In the genomic region with DNA sequence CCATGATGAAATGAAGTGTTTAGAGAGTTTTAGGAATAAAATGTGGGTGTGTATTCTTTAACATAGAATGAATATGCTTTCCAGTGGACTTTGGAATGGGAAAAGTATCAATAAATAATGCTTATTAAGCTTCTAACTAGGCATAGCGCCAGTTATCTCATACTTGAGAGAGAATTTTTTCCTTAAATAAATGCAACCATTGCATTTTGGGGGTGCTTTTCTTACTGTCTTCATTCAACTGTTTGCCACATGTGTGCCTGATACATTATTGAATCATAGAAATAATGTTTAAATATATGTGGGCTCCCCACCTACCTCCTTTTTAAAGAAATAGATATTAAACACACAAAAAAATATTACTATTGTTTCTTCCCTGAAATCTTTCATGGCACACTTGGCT, we compare ENCODE assay signal across 25 cellular contexts.
"Had no signal": no experiment of that assay in that cellular context is flagged by ENCODE, and none has a peak within 500 bp of the region (broad histone marks: within the 10 kb centered on the region; RNA-seq: fewer than 3 reads in every experiment).

No MANE protein-coding gene starts in this region.

- FAIRE-seq: urothelium cell line had no signal

- H3K9ac ChIP-seq: neural progenitor cell, parathyroid adenoma had no signal

- H3K27ac ChIP-seq: ovary, parathyroid adenoma, psoas muscle, skin epidermis, stomach, thoracic aorta, thyroid gland, tibial nerve, upper lobe of left lung, vagina had no signal

- H3K79me2 ChIP-seq: parathyroid adenoma had no signal

- H3K36me3 ChIP-seq: neural progenitor cell, ovary, stomach, thoracic aorta, thyroid gland, tibial nerve, upper lobe of left lung, vagina had no signal

- H3K9me3 ChIP-seq: ovary, psoas muscle, stomach, thoracic aorta, thyroid gland, tibial nerve, upper lobe of left lung, vagina had no signal

- DNase-seq: natural killer cell; occipital lobe; ovary; posterior cingulate gyrus; psoas muscle; right cardiac atrium; stimulated activated CD4-positive, alpha-beta T cell treated with anti-CD3 and anti-CD28 coated beads, Interleukin-15, amount 100 ng/mL, for 24 hours; stimulated activated CD4-positive, alpha-beta T cell treated with anti-CD3 and anti-CD28 coated beads, Interleukin-2, amount 100 ng/mL, for 24 hours; stimulated activated CD4-positive, alpha-beta T cell treated with anti-CD3 and anti-CD28 coated beads, Interleukin-2, amount 100 ng/mL, for 48 hours; stimulated activated CD4-positive, alpha-beta T cell treated with anti-CD3 and anti-CD28 coated beads, Interleukin-4, amount 100 ng/mL, for 24 hours; stimulated activated naive B cell treated with anti-CD40 and anti-IgM and Interleukin-4, amounts not matched to agents 10 μg/mL and 1 μg/mL and 100 μg/mL, for 72 hours; stimulated activated naive CD4-positive, alpha-beta T cell treated with Interleukin-2 at 50 U/mL for 16 hours; stomach; thyroid gland; trophoblast cell; upper lobe of left lung had no signal

- H3K4me2 ChIP-seq: neural progenitor cell had no signal

- H3K4me1 ChIP-seq: parathyroid adenoma, thyroid gland, upper lobe of left lung, vagina had no signal

- ATAC-seq: natural killer cell; psoas muscle; right cardiac atrium; sciatic nerve; stimulated activated effector memory CD8-positive, alpha-beta T cell treated with anti-CD3 and anti-CD28 coated beads, Interleukin-12 subunit alpha, Interleukin-12 subunit beta, amount 100 ng/mL, for 72 hours; stimulated activated naive B cell treated with anti-CD40 and anti-IgM and Interleukin-4, amounts not matched to agents 10 μg/mL and 1 μg/mL and 100 μg/mL, for 72 hours had no signal

- H3K4me3 ChIP-seq: neural progenitor cell, ovary, psoas muscle, skin epidermis, stomach, thoracic aorta, thyroid gland, tibial nerve, upper lobe of left lung, vagina had no signal

- H2AFZ ChIP-seq: neural progenitor cell, parathyroid adenoma had no signal

- H3K27me3 ChIP-seq: neural progenitor cell, ovary, stomach, thyroid gland, tibial nerve, upper lobe of left lung, vagina had no signal
